Comparison of ENCODE assay signal across 8 cellular contexts in the genomic region with DNA sequence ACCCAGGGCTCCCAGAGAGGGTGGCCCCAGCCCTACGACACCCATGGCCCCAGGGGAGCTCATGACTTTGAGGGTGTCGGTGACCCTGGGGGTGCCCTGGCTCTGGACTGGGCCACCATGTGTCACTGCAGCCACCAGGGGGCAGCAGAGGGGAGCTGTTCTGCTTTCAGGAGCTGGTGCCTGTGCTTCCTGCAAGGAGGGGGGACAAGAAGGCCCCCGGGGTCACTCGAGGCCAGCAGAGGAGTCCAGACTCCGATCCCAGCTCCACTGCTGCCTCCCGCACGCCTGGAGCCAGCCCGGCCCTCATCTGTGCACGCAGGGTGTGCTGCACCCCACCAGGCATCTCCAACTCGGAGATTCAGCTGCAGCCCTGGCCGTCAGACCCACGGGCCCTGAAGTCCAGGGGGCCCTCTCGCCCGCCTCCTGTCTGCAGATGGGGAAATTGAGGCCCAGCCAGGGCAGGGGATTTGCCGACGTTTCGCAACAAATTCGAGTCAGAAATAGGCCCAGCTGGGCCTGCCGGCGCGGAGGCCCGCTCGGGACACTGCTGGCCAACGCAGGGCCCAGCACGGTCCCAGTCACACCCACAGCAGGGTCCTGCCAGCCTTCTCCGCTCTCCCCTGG.
DNase-seq lines count a peak whose midpoint lies in the region; ATAC-seq and TF ChIP-seq lines count a peak whose summit lies in the region.

No MANE protein-coding gene starts in this region.

- H3K9ac ChIP-seq in BLaER1 treated with 17β-estradiol and CSF1 and Interleukin-3, amounts not matched to agents 10 nM and 100 nM = peak overlapping the region; percentile 49 to 74 (median 63); a peak in 21 of 22 replicates
- H3K9ac ChIP-seq in mucosa of rectum (ENCODE audit: low read depth in 1 of 2, low read length in 2 of 2) = peak overlapping the region; percentile 24 to 60

- H3K36me3 ChIP-seq in BLaER1 treated with 17β-estradiol and CSF1 and Interleukin-3, amounts not matched to agents 10 nM and 100 nM = no peaks in the 10 kb centered on the region
- no peaks in the 10 kb centered on the region for H3K36me3 ChIP-seq in mucosa of rectum (ENCODE audit: control insufficient read depth in 2 of 2, insufficient read depth in 2 of 2, low read length in 2 of 2)

- H4K20me1 ChIP-seq in BLaER1 treated with 17β-estradiol and CSF1 and Interleukin-3, amounts not matched to agents 10 nM and 100 nM = no peaks in the 10 kb centered on the region

- DNase-seq in HFF-Myc (ENCODE audit: extremely low read depth, low read depth) (peak; percentile 65), OCI-M1 (lab: John Stamatoyannopoulos, UW) (peak; percentile 83), activated T-cell treated with anti-CD3 and anti-CD28 coated beads for 48 hours (ENCODE audit: low read depth) (peak; percentile 82), epithelial cell of prostate (ENCODE audit: low read depth, low spot score) (peak; percentile 41)
- DNase-seq in stimulated activated CD8-positive, alpha-beta memory T cell treated with anti-CD3 and anti-CD28 coated beads, Interleukin-2, amount 100 ng/mL, for 48 hours (ENCODE audit: low read depth in 2 of 2) = peak; percentile 85 to 92

- peak; percentile 92 for TF ChIP-seq CTCF in HFF-Myc (IDR thresholded peaks at IDR 0.05; ENCODE audit: low read depth, low read length, missing control alignments)

- peak overlapping the region; percentile 92 to 98 (median 96) for H3K4me2 ChIP-seq in BLaER1 treated with 17β-estradiol and CSF1 and Interleukin-3, amounts not matched to agents 10 nM and 100 nM

- peak overlapping the region; percentile 57 to 76 (median 69) for H3K27ac ChIP-seq in BLaER1 treated with 17β-estradiol and CSF1 and Interleukin-3, amounts not matched to agents 10 nM and 100 nM
- peak overlapping the region; percentile 99 for H3K27ac ChIP-seq in epithelial cell of prostate
- H3K27ac ChIP-seq in mucosa of rectum (ENCODE audit: low read depth in 2 of 2, low read length in 2 of 2) = peak overlapping the region; percentile 80 to 89

- peaks cover 62 to 78% (median 69%) of the 10 kb centered on the region in 10 experiments for H3K4me1 ChIP-seq in BLaER1 treated with 17β-estradiol and CSF1 and Interleukin-3, amounts not matched to agents 10 nM and 100 nM
- peaks cover 16% of the 10 kb centered on the region in 2 donors for H3K4me1 ChIP-seq in mucosa of rectum (ENCODE audit: control insufficient read depth in 2 of 2, insufficient read depth in 2 of 2, low read length in 2 of 2)

- peak overlapping the region in 8 of 10 experiments; percentile 12 to 54 (median 31); a peak in 10 of 20 replicates for H3K4me3 ChIP-seq in BLaER1 treated with 17β-estradiol and CSF1 and Interleukin-3, amounts not matched to agents 10 nM and 100 nM
- H3K4me3 ChIP-seq in HFF-Myc (replicated peaks; ENCODE audit: low read depth, low read length) (peak overlapping the region; percentile 35), mucosa of rectum (ENCODE audit: low read length in 2 of 2) (peak overlapping the region; percentile 29 to 31)

- no peaks in the 10 kb centered on the region for H3K27me3 ChIP-seq in BLaER1 treated with 17β-estradiol and CSF1 and Interleukin-3, amounts not matched to agents 10 nM and 100 nM
- no peaks in the 10 kb centered on the region for H3K27me3 ChIP-seq in mucosa of rectum (ENCODE audit: control insufficient read depth in 2 of 2, insufficient read depth in 2 of 2, low read length in 2 of 2)

- peaks cover 0 to 17% (median 10%) of the 10 kb centered on the region in 11 experiments; a peak in 19 of 22 replicates for H3K9me3 ChIP-seq in BLaER1 treated with 17β-estradiol and CSF1 and Interleukin-3, amounts not matched to agents 10 nM and 100 nM (replicated peaks in 1 of 11)
- H3K9me3 ChIP-seq in mucosa of rectum (ENCODE audit: control insufficient read depth in 2 of 2, low read length in 2 of 2) = peaks cover 0 to 3% of the 10 kb centered on the region in 2 donors

- no peak for ATAC-seq in GM21576 (IDR thresholded peaks at IDR 0.05; ENCODE audit: unreplicated experiment)
